Comparison of ENCODE assay signal across 10 cellular contexts in genomic region chr12:106074706-106075392, GRCh38.
DNase-seq lines count a peak whose midpoint lies in the region; ATAC-seq and TF ChIP-seq lines count a peak whose summit lies in the region.
"Had no signal": no experiment of that assay in that cellular context is flagged by ENCODE, and none has a peak within 500 bp of the region (broad histone marks: within the 10 kb centered on the region; RNA-seq: fewer than 3 reads in every experiment).

No MANE protein-coding gene starts in this region.

- H3K36me3 ChIP-seq in PC-3 (ENCODE audit: low read depth, low read length), result no peaks in the 10 kb centered on the region

- H3K9me3 ChIP-seq in PC-3 (ENCODE audit: low read length), result no peaks in the 10 kb centered on the region

- H3K9me2 ChIP-seq in PC-3 (replicated peaks; ENCODE audit: low read length), result no peaks in the 10 kb centered on the region

- 0 out of 2 replicates have a peak overlapping the region, but pooled peaks have one; percentile 24 for H3K4me2 ChIP-seq in PC-3 (ENCODE audit: low read length)

- H3K36me3 Mint-ChIP-seq in type B pancreatic cell, result peaks cover 36% of the 10 kb centered on the region

- peaks cover 29% of the 10 kb centered on the region for H3K27me3 Mint-ChIP-seq in type B pancreatic cell

- no peaks in the 10 kb centered on the region for H3F3A ChIP-seq in PC-3 (ENCODE audit: low read length, unreplicated experiment)

- CTCF ChIA-PET in PC-3 (lab: Charles Lee) (no interaction called here), GM10248 (lab: Yijun Ruan, JAX) (interaction anchor here (1.3 kb wide), 1 partner anchor 16 kb away, joined by 4 read pairs; no protein-coding TSS in a partner anchor)

- intact Hi-C loops in PC-3 (cut with micrococcal nuclease), result no loop called here

- peaks cover 18% of the 10 kb centered on the region for H3K4me1 ChIP-seq in PC-3 (ENCODE audit: insufficient read depth, low read length)

- H3K27ac Mint-ChIP-seq in type B pancreatic cell, result peak overlapping the region; percentile 55

- H3K27me3 ChIP-seq in PC-3 (ENCODE audit: low read length), result no peaks in the 10 kb centered on the region

- H3K4me1 Mint-ChIP-seq in type B pancreatic cell (ENCODE audit: unreplicated experiment), result peaks cover 17% of the 10 kb centered on the region

- POLR2A ChIA-PET in PC-3 (lab: Charles Lee; ENCODE audit: unreplicated experiment) (no interaction called here), GM10248 (lab: Yijun Ruan, JAX) (no interaction called here)

- H3K9me3 Mint-ChIP-seq in type B pancreatic cell, result no peaks in the 10 kb centered on the region

- no peaks in the 10 kb centered on the region for H4K20me1 ChIP-seq in PC-3 (ENCODE audit: low read length)

- ATAC-seq in PC-3, result no peak
- ATAC-seq in left lobe of liver, result no peak
- ATAC-seq in HG02970 (IDR thresholded peaks at IDR 0.05; ENCODE audit: low FRiP score, unreplicated experiment), result no peak

- no peak overlapping the region for H3K9ac ChIP-seq in PC-3 (ENCODE audit: low read length)

- no TSS peak for BruUV-seq in PC-3 (replicated peaks; lab: Mats Ljungman, UMichigan)

- DNase-seq in PC-3 (no peak), coronary artery (ENCODE audit: low spot score) (no peak), left kidney (ENCODE audit: low read depth, low spot score) (peak; percentile 93), type B pancreatic cell (ENCODE audit: extremely low spot score, unreplicated experiment) (no peak), GM10248 (ENCODE audit: extremely low spot score) (no peak), occipital lobe (lab: John Stamatoyannopoulos, UW) (no peak), left lobe of liver (ENCODE audit: low spot score) (no peak)
- DNase-seq: activated T-cell treated with anti-CD3 and anti-CD28 coated beads, Interleukin-2, amount 50 U/mL, for 48 hours; NCI-H1436 had no signal

- H3K4me3 Mint-ChIP-seq in type B pancreatic cell, result peak overlapping the region; percentile 40

- no peak overlapping the region for H2AFZ ChIP-seq in PC-3 (ENCODE audit: low read length)

- H3K4me3 ChIP-seq in PC-3 (ENCODE audit: low read length) (no peak overlapping the region), coronary artery (no peak overlapping the region)

- H3K27ac ChIP-seq in PC-3 (ENCODE audit: low read length) (no peak overlapping the region), coronary artery (peak overlapping the region; percentile 60 to 80)

- TF ChIP-seq CTCF in PC-3 (conservative IDR thresholded peaks at IDR 0.05; ENCODE audit: low read depth, low read length) (no peak), coronary artery (IDR thresholded peaks at IDR 0.05) (no peak), type B pancreatic cell (conservative IDR thresholded peaks at IDR 0.05) (no peak), GM10248 (IDR thresholded peaks at IDR 0.05; ENCODE audit: control extremely low read depth, extremely low read depth, low read depth, missing control alignments) (no peak)

- no peaks in the 10 kb centered on the region for H3K79me2 ChIP-seq in PC-3 (ENCODE audit: low read length)
